1 cellular context compared by ENCODE assay signal in the genomic region with DNA sequence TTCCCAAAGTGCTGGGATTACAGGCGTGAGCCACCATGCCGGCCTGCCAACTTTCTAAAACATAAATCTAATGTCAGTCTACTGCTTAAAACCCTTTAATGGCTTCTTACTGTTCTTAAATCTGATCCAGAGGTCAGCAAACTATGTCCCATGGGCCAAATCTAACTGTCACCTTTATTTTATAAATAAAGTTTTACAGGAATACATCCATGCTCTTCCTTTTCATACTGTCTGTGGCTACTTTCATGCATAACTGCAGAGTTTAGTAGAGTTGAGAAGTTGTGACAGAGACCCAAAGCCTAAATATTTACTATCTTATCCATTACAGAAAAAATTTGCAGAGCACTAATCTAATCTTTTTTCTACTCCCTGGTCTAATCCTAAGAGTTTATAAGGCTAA.
A peak's percentile ranks its signal among the peaks of the same experiment; 100 is the strongest.
TF ChIP-seq lines count a peak whose summit lies in the region.

No MANE protein-coding gene starts in this region.

TF ChIP-seq in K562, 482 proteins besides CTCF, POLR2A, EP300 and RAD21:
- TF ChIP-seq NELFE (IDR thresholded peaks at IDR 0.05; ENCODE audit: insufficient read depth, insufficient read length) (no peak), DEAF1 (CRISPR knock-in tag; IDR thresholded peaks at IDR 0.05) (no peak), NCOA6 (IDR thresholded peaks at IDR 0.05) (no peak), ZBTB40 (IDR thresholded peaks at IDR 0.05) (peak; percentile 88), ZBTB40 (CRISPR knock-in tag; IDR thresholded peaks at IDR 0.05) (peak; percentile 77)
